ENCODE assay signal across 29 cellular contexts in the genomic region with DNA sequence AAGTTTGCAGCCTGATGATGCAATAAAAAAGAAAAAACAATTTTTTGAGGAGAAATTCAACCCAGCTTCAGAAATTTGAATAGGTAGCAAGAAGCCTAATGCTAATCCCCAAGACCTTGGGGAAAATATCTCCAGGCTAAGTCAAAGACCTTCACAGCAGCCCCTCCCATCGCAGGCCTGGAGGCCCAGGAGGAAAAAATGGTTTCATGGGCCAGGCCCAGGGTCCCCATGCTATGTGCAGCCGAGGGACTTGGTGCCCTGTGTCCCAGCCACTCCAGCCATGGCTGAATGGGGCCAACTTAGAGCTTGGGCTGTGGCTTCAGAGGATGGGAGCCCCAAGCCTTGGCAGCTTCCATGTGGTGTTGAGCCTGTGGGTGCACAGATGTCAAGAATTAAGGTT.
"Had no signal": no experiment of that assay in that cellular context is flagged by ENCODE, and none has a peak within 500 bp of the region (broad histone marks: within the 10 kb centered on the region; RNA-seq: fewer than 3 reads in every experiment).

No MANE protein-coding gene starts in this region.

- H3K4me3 ChIP-seq: colonic mucosa, coronary artery, dorsolateral prefrontal cortex, esophagus muscularis mucosa, esophagus squamous epithelium, gastrocnemius medialis, gastroesophageal sphincter, heart left ventricle, heart right ventricle had no signal

- H3K27ac ChIP-seq: colonic mucosa, coronary artery, dorsolateral prefrontal cortex, epithelial cell of prostate, esophagus muscularis mucosa, esophagus squamous epithelium, foreskin keratinocyte, gastrocnemius medialis, gastroesophageal sphincter, heart left ventricle, heart right ventricle had no signal

- H3K9me3 ChIP-seq: colonic mucosa, gastrocnemius medialis had no signal

- H3K4me1 Mint-ChIP-seq: endodermal cell had no signal

- FAIRE-seq: colon, endometrium, endothelial cell of umbilical vein, frontal cortex had no signal

- ATAC-seq: effector memory CD8-positive, alpha-beta T cell; esophagus mucosa; foreskin keratinocyte; gastrocnemius medialis; gastroesophageal sphincter; heart left ventricle; heart right ventricle had no signal

- H3K27me3 ChIP-seq: colonic mucosa, dorsolateral prefrontal cortex, esophagus muscularis mucosa, esophagus squamous epithelium, foreskin keratinocyte, gastrocnemius medialis, gastroesophageal sphincter, heart left ventricle had no signal

- H3K27ac Mint-ChIP-seq: dendritic cell treated with granulocyte-macrophage colony-stimulating factor and Interleukin-4, amounts not matched to agents 40 ng/mL and 50 ng/mL, for 4 days; effector memory CD8-positive, alpha-beta T cell; endodermal cell had no signal

- H3K4me1 ChIP-seq: colonic mucosa, esophagus muscularis mucosa, esophagus squamous epithelium, foreskin keratinocyte, gastrocnemius medialis, gastroesophageal sphincter, heart left ventricle, heart right ventricle had no signal

- H3K27me3 Mint-ChIP-seq: dendritic cell treated with granulocyte-macrophage colony-stimulating factor and Interleukin-4, amounts not matched to agents 40 ng/mL and 50 ng/mL, for 4 days had no signal

- DNase-seq: colonic mucosa; cortex of kidney; dermis blood vessel endothelial cell; dorsolateral prefrontal cortex; effector CD4-positive, alpha-beta T cell; effector CD8-positive, alpha-beta T cell; effector memory CD4-positive, alpha-beta T cell; effector memory CD8-positive, alpha-beta T cell; endodermal cell; erythroblast; esophagus squamous epithelium; foreskin fibroblast; foreskin keratinocyte; foreskin melanocyte; gastrocnemius medialis; glutamatergic neuron; head of caudate nucleus; heart left ventricle; heart right ventricle had no signal

- H3K36me3 ChIP-seq: colonic mucosa, esophagus muscularis mucosa, esophagus squamous epithelium, gastrocnemius medialis, gastroesophageal sphincter, heart left ventricle, heart right ventricle had no signal

- H3K4me3 Mint-ChIP-seq: dendritic cell treated with granulocyte-macrophage colony-stimulating factor and Interleukin-4, amounts not matched to agents 40 ng/mL and 50 ng/mL, for 4 days; effector memory CD8-positive, alpha-beta T cell; endodermal cell had no signal
